9 cellular contexts compared by ENCODE assay signal in genomic region chr10:102396751-102397151, GRCh38. TPM values are rescaled to one million over a fixed set of nuclear protein-coding genes. Genes with fewer than 3 reads are reported as not detected.
DNase-seq lines count a peak whose midpoint lies in the region; ATAC-seq and TF ChIP-seq lines count a peak whose summit lies in the region.
"Had no signal": no experiment of that assay in that cellular context is flagged by ENCODE, and none has a peak within 500 bp of the region (broad histone marks: within the 10 kb centered on the region; RNA-seq: fewer than 3 reads in every experiment).

No MANE protein-coding gene starts in this region.

- peak overlapping the region; percentile 98 for H3K4me3 Mint-ChIP-seq in activated T-helper 17 cell treated with anti-CD3 and anti-CD28 coated beads, Interleukin-2, amount 50 U/mL, for 72 hours

- peaks cover 77% of the 10 kb centered on the region for H3K36me3 Mint-ChIP-seq in activated T-helper 17 cell treated with anti-CD3 and anti-CD28 coated beads, Interleukin-2, amount 50 U/mL, for 72 hours (ENCODE audit: low read depth)

- WGBS in upper lobe of left lung, 2 donors = 76 to 93% methylated on average over 4 to 8 of the region's 10 CpGs

- no peak for TF ChIP-seq CTCF in lower lobe of right lung (IDR thresholded peaks at IDR 0.05)
- TF ChIP-seq CTCF in upper lobe of left lung (IDR thresholded peaks at IDR 0.05) = no peak
- TF ChIP-seq CTCF in GM10266 (IDR thresholded peaks at IDR 0.05; ENCODE audit: control insufficient read depth, insufficient read depth, low read depth, missing control alignments) = no peak

- H3K27me3 ChIP-seq in lower lobe of right lung (ENCODE audit: low read depth) = no peaks in the 10 kb centered on the region
- no peaks in the 10 kb centered on the region for H3K27me3 ChIP-seq in upper lobe of left lung

- H3K9me3 ChIP-seq in lower lobe of right lung (no peaks in the 10 kb centered on the region), upper lobe of left lung (no peaks in the 10 kb centered on the region)

- H3K27ac Mint-ChIP-seq in activated T-helper 17 cell treated with anti-CD3 and anti-CD28 coated beads, Interleukin-2, amount 50 U/mL, for 72 hours = peak overlapping the region; percentile 96

- no peak for TF ChIP-seq EP300 in upper lobe of left lung (IDR thresholded peaks at IDR 0.05)

- no peaks in the 10 kb centered on the region for H3K27me3 Mint-ChIP-seq in activated T-helper 17 cell treated with anti-CD3 and anti-CD28 coated beads, Interleukin-2, amount 50 U/mL, for 72 hours

- H3K4me1 Mint-ChIP-seq in activated T-helper 17 cell treated with anti-CD3 and anti-CD28 coated beads, Interleukin-2, amount 50 U/mL, for 72 hours = peaks cover 11% of the 10 kb centered on the region

- H3K4me1 ChIP-seq in lower lobe of right lung (peaks cover 54% of the 10 kb centered on the region), upper lobe of left lung (peaks cover 43 to 63% (median 49%) of the 10 kb centered on the region in 4 donors)

- H3K36me3 ChIP-seq in lower lobe of right lung = peaks cover 28% of the 10 kb centered on the region
- H3K36me3 ChIP-seq in upper lobe of left lung = peaks cover 5 to 40% (median 34%) of the 10 kb centered on the region in 4 donors

- no peak for TF ChIP-seq POLR2A in upper lobe of left lung (IDR thresholded peaks at IDR 0.05)

- H3K4me3 ChIP-seq in lower lobe of right lung (peak overlapping the region; percentile 68), upper lobe of left lung (peak overlapping the region in 2 of 4 donors; percentile 61 to 70)

- H3K9me3 Mint-ChIP-seq in activated T-helper 17 cell treated with anti-CD3 and anti-CD28 coated beads, Interleukin-2, amount 50 U/mL, for 72 hours = no peaks in the 10 kb centered on the region

- no peak overlapping the region for H3K27ac ChIP-seq in lower lobe of right lung
- H3K27ac ChIP-seq in upper lobe of left lung = peak overlapping the region; percentile 94 to 97 (median 96)

- intact Hi-C loops in Right ventricle myocardium superior (cut with DNase I) (loop anchor here (5.0 to 10.0 kb wide), 2 partner anchors 78 to 169 kb away; partner anchors contain the start of gene ELOVL3), left cardiac atrium (cut with DNase I) (loop anchor here in 1 of 2 donors (5.0 kb wide), 1 partner anchor 229 kb away; no protein-coding TSS in a partner anchor), lower lobe of right lung (cut with DNase I) (no loop called here)

- DNase-seq in Right ventricle myocardium superior (peak; percentile 35), left cardiac atrium (no peak), lower lobe of right lung (no peak), upper lobe of left lung (no peak), GM10266 (ENCODE audit: extremely low spot score) (no peak), NCI-H1048 (lab: John Stamatoyannopoulos, UW) (no peak)
- DNase-seq: SHP77 had no signal

- ATAC-seq in Right ventricle myocardium superior (ENCODE audit: poor library complexity) = no peak
- no peak for ATAC-seq in left cardiac atrium
- ATAC-seq in activated T-helper 17 cell treated with anti-CD3 and anti-CD28 coated beads, Interleukin-2, amount 50 U/mL, for 72 hours (replicated peaks) = no peak
- ATAC-seq in lower lobe of right lung = no peak
- ATAC-seq in upper lobe of left lung (ENCODE audit: low FRiP score in 2 of 2) = no peak
- no peak for ATAC-seq in HG03457 (IDR thresholded peaks at IDR 0.05; ENCODE audit: unreplicated experiment)

RNA-seq across cellular contexts. Expression of gene NFKB2, which starts 1.2 kb away (rescaled TPM):
- total RNA-seq in Right ventricle myocardium superior (13.3 TPM), left cardiac atrium (10 to 100 TPM; 16.1 to 24.9 TPM), lower lobe of right lung (30.9 TPM), upper lobe of left lung (10 to 100 TPM; 31.2 to 67.6 (median 41.2) TPM)
- total RNA-seq in activated T-helper 17 cell treated with anti-CD3 and anti-CD28 coated beads, Interleukin-2, amount 50 U/mL, for 72 hours = 100 to 1,000 TPM; 192 to 372 TPM

RNA-seq across cellular contexts. Expression of gene PSD, which starts 21.8 kb away (rescaled TPM):
- total RNA-seq in Right ventricle myocardium superior (0.89 TPM), left cardiac atrium (1 to 10 TPM; 2.3 to 3.4 TPM), lower lobe of right lung (5.3 TPM), upper lobe of left lung (10 to 100 TPM in 2 of 6 donors, 1 to 10 TPM in 4; 1.1 to 28.3 (median 3.5) TPM)
- 1 to 10 TPM; 3.0 to 8.0 TPM for total RNA-seq in activated T-helper 17 cell treated with anti-CD3 and anti-CD28 coated beads, Interleukin-2, amount 50 U/mL, for 72 hours

RNA-seq across cellular contexts. Expression of gene FBXL15, which starts 23.9 kb away (rescaled TPM):
- 9.4 TPM for total RNA-seq in Right ventricle myocardium superior
- total RNA-seq in left cardiac atrium = 10 to 100 TPM; 13.1 to 14.0 TPM
- total RNA-seq in activated T-helper 17 cell treated with anti-CD3 and anti-CD28 coated beads, Interleukin-2, amount 50 U/mL, for 72 hours = 10 to 100 TPM; 12.6 to 15.4 TPM
- 16.6 TPM for total RNA-seq in lower lobe of right lung
- total RNA-seq in upper lobe of left lung = 10 to 100 TPM; 18.5 to 70.2 (median 26.8) TPM

RNA-seq across cellular contexts. Expression of gene CUEDC2, which starts 35.6 kb away (rescaled TPM):
- total RNA-seq in Right ventricle myocardium superior (73.8 TPM), left cardiac atrium (10 to 100 TPM; 61.8 to 66.3 TPM), lower lobe of right lung (41.2 TPM), upper lobe of left lung (10 to 100 TPM; 33.1 to 67.1 (median 46.5) TPM)
- 10 to 100 TPM; 53.3 to 58.5 TPM for total RNA-seq in activated T-helper 17 cell treated with anti-CD3 and anti-CD28 coated beads, Interleukin-2, amount 50 U/mL, for 72 hours

RNA-seq across cellular contexts. Expression of gene C10orf95, which starts 54.6 kb away (rescaled TPM):
- total RNA-seq in Right ventricle myocardium superior (not detected), left cardiac atrium (not detected), lower lobe of right lung (5.7 TPM), upper lobe of left lung (10 to 100 TPM in 5 of 6 donors, 1 to 10 TPM in 1; 5.9 to 27.5 (median 15.1) TPM)
- under 1 TPM; 0.29 to 0.39 TPM for total RNA-seq in activated T-helper 17 cell treated with anti-CD3 and anti-CD28 coated beads, Interleukin-2, amount 50 U/mL, for 72 hours
